Comparison of ENCODE assay signal across 1 cellular context in genomic region chr10:89857399-89857798, GRCh38.
TF ChIP-seq lines count a peak whose summit lies in the region.

No MANE protein-coding gene starts in this region.

TF ChIP-seq in HCT116, 20 proteins besides CTCF, POLR2A, EP300 and RAD21 (continued from another document):
- TF ChIP-seq JUND (IDR thresholded peaks at IDR 0.05) (no peak), EZH2 (IDR thresholded peaks at IDR 0.05) (no peak), ZFX (IDR thresholded peaks at IDR 0.05) (no peak), ELF1 (IDR thresholded peaks at IDR 0.05; ENCODE audit: borderline replicate concordance, low read depth) (no peak)
